15 cellular contexts compared by ENCODE assay signal in the genomic region with DNA sequence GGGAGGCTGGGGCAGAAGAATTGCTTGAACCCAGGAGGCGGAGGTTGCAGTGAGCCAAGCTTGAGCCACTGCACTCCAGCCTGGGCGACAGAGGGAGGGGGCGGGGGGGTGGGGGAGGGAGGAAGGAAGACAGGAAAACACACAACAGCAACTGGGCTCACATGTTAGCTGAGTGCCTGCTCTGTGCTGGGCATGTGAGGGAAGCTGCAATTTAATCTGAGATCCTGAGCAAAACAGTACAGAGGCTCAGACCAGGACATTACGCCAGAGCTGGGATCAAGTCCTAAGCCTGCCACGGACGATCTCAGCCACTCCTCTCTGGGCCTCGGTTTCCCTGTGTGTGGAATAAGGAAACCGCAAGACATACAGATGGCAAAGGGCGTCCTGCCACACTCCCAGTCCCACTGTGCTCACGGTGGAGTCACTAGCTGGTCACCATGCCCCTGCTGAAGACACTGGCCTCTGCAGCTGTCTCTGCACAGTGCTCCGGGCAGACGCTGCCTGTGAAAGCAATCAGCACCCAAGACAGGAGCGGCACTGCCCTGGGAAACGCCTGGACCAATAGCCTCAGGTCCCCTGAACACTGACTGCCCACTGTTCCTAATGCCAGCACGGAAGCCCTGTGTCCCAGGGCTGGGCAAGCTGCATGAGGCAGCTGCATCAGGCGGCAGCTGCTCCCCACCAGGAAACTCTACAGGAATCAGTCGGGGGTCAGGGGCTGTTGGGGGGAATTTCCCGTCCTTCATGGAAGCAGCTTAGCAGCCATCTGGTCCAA.
DNase-seq lines count a peak whose midpoint lies in the region; ATAC-seq and TF ChIP-seq lines count a peak whose summit lies in the region.
"Had no signal": no experiment of that assay in that cellular context is flagged by ENCODE, and none has a peak within 500 bp of the region (broad histone marks: within the 10 kb centered on the region; RNA-seq: fewer than 3 reads in every experiment).

No MANE protein-coding gene starts in this region.

- H3K27ac ChIP-seq in BLaER1 treated with 17β-estradiol and CSF1 and Interleukin-3, amounts not matched to agents 10 nM and 100 nM, result peak overlapping the region in 2 of 11 experiments; percentile 19 to 29; a peak in 4 of 22 replicates
- H3K27ac ChIP-seq: colonic mucosa, transverse colon had no signal

- H3K36me3 Mint-ChIP-seq in nephron (ENCODE audit: low read depth), result no peaks in the 10 kb centered on the region

- H3K9me3 Mint-ChIP-seq in nephron, result no peaks in the 10 kb centered on the region

- H3K27me3 Mint-ChIP-seq in nephron (ENCODE audit: low read depth), result no peaks in the 10 kb centered on the region

- H3K4me1 Mint-ChIP-seq in nephron, result peaks cover 42% of the 10 kb centered on the region

- H3K9me3 ChIP-seq in BLaER1 treated with 17β-estradiol and CSF1 and Interleukin-3, amounts not matched to agents 10 nM and 100 nM (replicated peaks in 1 of 11), result no peaks in the 10 kb centered on the region
- H3K9me3 ChIP-seq: colonic mucosa, transverse colon had no signal

- peaks cover 22 to 91% (median 71%) of the 10 kb centered on the region in 11 experiments; a peak in 21 of 22 replicates for H4K20me1 ChIP-seq in BLaER1 treated with 17β-estradiol and CSF1 and Interleukin-3, amounts not matched to agents 10 nM and 100 nM

- no peak overlapping the region for H3K4me3 ChIP-seq in BLaER1 treated with 17β-estradiol and CSF1 and Interleukin-3, amounts not matched to agents 10 nM and 100 nM
- H3K4me3 ChIP-seq: colonic mucosa, transverse colon had no signal

- peak overlapping the region in 7 of 11 experiments; percentile 6 to 46 (median 37); a peak in 9 of 22 replicates for H3K9ac ChIP-seq in BLaER1 treated with 17β-estradiol and CSF1 and Interleukin-3, amounts not matched to agents 10 nM and 100 nM

- ATAC-seq in HG02884 (IDR thresholded peaks at IDR 0.05; ENCODE audit: unreplicated experiment), result no peak
- ATAC-seq in HG03095 (IDR thresholded peaks at IDR 0.05; ENCODE audit: unreplicated experiment), result no peak
- ATAC-seq: T-helper 17 cell had no signal

- H3K4me1 ChIP-seq in BLaER1 treated with 17β-estradiol and CSF1 and Interleukin-3, amounts not matched to agents 10 nM and 100 nM, result peaks cover 13 to 69% (median 44%) of the 10 kb centered on the region in 10 experiments
- H3K4me1 ChIP-seq: colonic mucosa, transverse colon had no signal

- no peak for TF ChIP-seq CTCF in nephron (IDR thresholded peaks at IDR 0.05; ENCODE audit: unreplicated experiment in 3 of 3)

- peak overlapping the region in 1 of 3 experiments; percentile 42 for H3K4me3 Mint-ChIP-seq in nephron
- H3K4me3 Mint-ChIP-seq: T-helper 17 cell had no signal

- H3K27me3 ChIP-seq in BLaER1 treated with 17β-estradiol and CSF1 and Interleukin-3, amounts not matched to agents 10 nM and 100 nM, result no peaks in the 10 kb centered on the region
- H3K27me3 ChIP-seq: colonic mucosa, transverse colon had no signal

- H3K36me3 ChIP-seq in BLaER1 treated with 17β-estradiol and CSF1 and Interleukin-3, amounts not matched to agents 10 nM and 100 nM, result peaks cover 0 to 3% (median 0%) of the 10 kb centered on the region in 11 experiments; a peak in 5 of 22 replicates
- H3K36me3 ChIP-seq: colonic mucosa, transverse colon had no signal

- DNase-seq in M059J (ENCODE audit: low read depth), result peak; percentile 52
- DNase-seq in astrocyte of the hippocampus (ENCODE audit: low read depth, low spot score), result peak; percentile 34
- no peak for DNase-seq in RPMI8226
- no peak for DNase-seq in SKM-1 (lab: John Stamatoyannopoulos, UW; ENCODE audit: unreplicated experiment)
- DNase-seq: activated CD4-positive, alpha-beta T cell treated with anti-CD3 and anti-CD28 coated beads for 4 hours; activated T-cell treated with anti-CD3 and anti-CD28 coated beads, Interleukin-2, amount 50 U/mL, for 1 hour; colonic mucosa; NCI-H226; OCI-M1; T-helper 17 cell; transverse colon had no signal

- H3K4me2 ChIP-seq in BLaER1 treated with 17β-estradiol and CSF1 and Interleukin-3, amounts not matched to agents 10 nM and 100 nM, result peak overlapping the region; percentile 42 to 72 (median 60); a peak in 21 of 22 replicates

- H3K27ac Mint-ChIP-seq in nephron, result peak overlapping the region; percentile 67 to 94 (median 90)
- H3K27ac Mint-ChIP-seq: T-helper 17 cell had no signal

Comparison
In these comparisons a context has a peak if more than half of its experiments do, and no peak if none do; other contexts are left out.
1. DNase-seq: peak in M059J (single experiment) and astrocyte of the hippocampus (single experiment); none in RPMI8226 (single experiment) and SKM-1 (single experiment).